19 cellular contexts compared by ENCODE assay signal in the genomic region with DNA sequence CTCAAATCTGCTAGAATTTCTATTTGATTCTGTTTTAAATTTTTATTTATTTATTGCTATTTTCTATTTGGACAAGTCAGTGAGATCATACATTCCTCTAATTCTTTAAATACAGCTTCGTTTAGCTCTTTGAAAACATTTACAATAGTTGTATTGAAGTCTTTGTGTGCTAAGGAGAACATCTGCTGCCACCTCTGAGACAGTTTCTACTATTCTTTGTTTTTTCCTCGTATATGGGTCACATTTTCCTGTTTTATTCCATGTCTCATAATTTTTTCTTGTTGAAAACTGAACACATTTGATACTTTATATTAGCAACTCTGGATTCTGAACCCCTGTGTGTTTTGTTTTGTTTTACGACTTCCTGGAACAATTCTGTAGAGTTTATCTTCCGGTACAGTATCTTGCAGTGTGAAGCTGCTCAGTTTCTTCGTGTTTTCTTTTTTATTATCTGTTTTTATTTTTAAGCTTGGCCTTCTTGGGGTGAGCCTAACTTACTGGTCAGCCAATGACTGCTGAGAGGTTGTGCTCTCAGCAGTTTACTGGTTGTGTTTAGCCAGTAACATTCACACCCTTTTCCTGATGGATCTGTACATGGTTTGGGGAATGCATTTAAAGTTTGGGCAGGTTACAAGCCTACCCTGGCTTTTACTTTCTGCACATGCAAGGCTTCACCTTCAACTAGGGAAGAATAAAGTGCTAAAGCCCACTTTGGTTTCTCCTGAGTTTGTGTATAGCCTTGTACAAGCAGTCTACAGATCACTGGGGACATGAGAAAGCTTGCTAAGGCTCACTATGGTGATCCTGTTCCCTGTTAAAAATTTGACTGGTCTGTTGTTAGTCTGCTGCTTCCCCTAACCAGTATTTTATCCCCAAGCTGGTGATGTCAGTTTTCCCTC.
DNase-seq lines count a peak whose midpoint lies in the region; ATAC-seq and TF ChIP-seq lines count a peak whose summit lies in the region.
"Had no signal": no experiment of that assay in that cellular context is flagged by ENCODE, and none has a peak within 500 bp of the region (broad histone marks: within the 10 kb centered on the region; RNA-seq: fewer than 3 reads in every experiment).

No MANE protein-coding gene starts in this region.

- H3K9me3 ChIP-seq in SK-N-MC (ENCODE audit: low read depth, low read length), result peaks cover 8% of the 10 kb centered on the region; the same call in 1 of the 2 replicates
- H3K9me3 ChIP-seq in mesenchymal stem cell (ENCODE audit: control insufficient read depth, low read length), result peaks cover 7% of the 10 kb centered on the region
- H3K9me3 ChIP-seq in transverse colon, result no peaks in the 10 kb centered on the region
- H3K9me3 ChIP-seq: ovary, testis had no signal

- H3K79me1 ChIP-seq in mesenchymal stem cell (replicated peaks; ENCODE audit: low read length, poor library complexity, severe bottlenecking), result no peaks in the 10 kb centered on the region

- DNase-seq in SK-N-MC (ENCODE audit: low read depth, low spot score) (no peak), dermis blood vessel endothelial cell (peak; percentile 35), mesenchymal stem cell (peak; percentile 38), transverse colon (no peak), NCI-H2029 (lab: John Stamatoyannopoulos, UW) (no peak)
- no peak for DNase-seq in NK-92 treated with Interleukin-12 subunit alpha and Interleukin-12 subunit beta, amount 100 ng/mL, for 24 hours (lab: John Stamatoyannopoulos, UW)
- DNase-seq: activated CD4-positive, alpha-beta T cell treated with anti-CD3 and anti-CD28 coated beads for 36 hours; activated CD8-positive, alpha-beta memory T cell treated with anti-CD3 and anti-CD28 coated beads, Interleukin-2, amount 50 U/mL, for 4 hours; activated gamma-delta T cell treated with Interleukin-2 at 50 U/mL for 16 hours; anterior cingulate cortex; heart right ventricle; NCI-H2081; NCI-H524; ovary; SHP77; stimulated activated CD4-positive, alpha-beta T cell treated with anti-CD3 and anti-CD28 coated beads, Interleukin-4, amount 100 ng/mL, for 24 hours; T-helper 9 cell; testis had no signal

- H3K27me3 ChIP-seq in mesenchymal stem cell (ENCODE audit: control insufficient read depth in 1 of 2, insufficient read depth in 1 of 2, low read length in 2 of 2) (no peaks in the 10 kb centered on the region), transverse colon (no peaks in the 10 kb centered on the region)
- H3K27me3 ChIP-seq: heart right ventricle, ovary, testis had no signal

- H2AK5ac ChIP-seq in mesenchymal stem cell (ENCODE audit: low read length, severe bottlenecking), result no peak overlapping the region

- no peaks in the 10 kb centered on the region for H3K4me1 ChIP-seq in mesenchymal stem cell (ENCODE audit: control insufficient read depth, insufficient read depth, low read depth, low read length)
- H3K4me1 ChIP-seq in transverse colon, result peaks cover 0 to 20% (median 3%) of the 10 kb centered on the region in 4 donors
- H3K4me1 ChIP-seq: heart right ventricle, testis had no signal

- no peak overlapping the region for H3K23ac ChIP-seq in mesenchymal stem cell (ENCODE audit: low read length in 2 of 2)

- H3K4ac ChIP-seq in mesenchymal stem cell (ENCODE audit: low read depth in 1 of 2, low read length in 2 of 2), result no peak overlapping the region

- H3K27ac ChIP-seq in SK-N-MC (peak overlapping the region; percentile 59), mesenchymal stem cell (ENCODE audit: low read length, poor library complexity, severe bottlenecking) (peak overlapping the region; percentile 84), transverse colon (peak overlapping the region; percentile 38 to 60 (median 50))
- H3K27ac ChIP-seq: heart right ventricle, ovary, testis had no signal

- no peak for TF ChIP-seq CTCF in transverse colon (IDR thresholded peaks at IDR 0.05)

- H3K9ac ChIP-seq in SK-N-MC (ENCODE audit: insufficient read length), result no peak overlapping the region
- no peak overlapping the region for H3K9ac ChIP-seq in mesenchymal stem cell (ENCODE audit: low read length)

- ATAC-seq in GM18511 (IDR thresholded peaks at IDR 0.05; ENCODE audit: unreplicated experiment), result no peak
- ATAC-seq: activated CD4-positive, alpha-beta T cell treated with anti-CD3 and anti-CD28 coated beads for 36 hours; heart right ventricle had no signal

- no peak overlapping the region for H3K18ac ChIP-seq in mesenchymal stem cell (ENCODE audit: low read depth in 1 of 2, low read length in 2 of 2)

- H3K14ac ChIP-seq in mesenchymal stem cell (ENCODE audit: low read length in 2 of 2), result no peak overlapping the region

- 61% methylated on average over 3 of the region's 5 CpGs for WGBS in mesenchymal stem cell
- WGBS in transverse colon (ENCODE audit: low coverage in 1 of 2), 2 donors, result 40 to 41% methylated on average over 5 of the region's 5 CpGs

- H3K36me3 ChIP-seq in SK-N-MC (ENCODE audit: insufficient read depth, low read length) (peaks cover 38% of the 10 kb centered on the region), mesenchymal stem cell (ENCODE audit: control insufficient read depth in 1 of 2, insufficient read depth in 2 of 2, low read depth in 1 of 2, low read length in 2 of 2) (peaks cover 0 to 58% of the 10 kb centered on the region in 2 experiments), transverse colon (peaks cover 0 to 10% (median 0%) of the 10 kb centered on the region in 4 donors)
- H3K36me3 ChIP-seq: ovary had no signal

- no peak for TF ChIP-seq EP300 in transverse colon (IDR thresholded peaks at IDR 0.05; ENCODE audit: low read depth)

- no peak overlapping the region for H2BK12ac ChIP-seq in mesenchymal stem cell (ENCODE audit: low read length in 2 of 2)

- H3K4me2 ChIP-seq in mesenchymal stem cell (ENCODE audit: low read length, poor library complexity, severe bottlenecking), result no peak overlapping the region

- in situ Hi-C loops in transverse colon (cut with MboI; ENCODE audit: low pct_ligation_motif_present in 1 of 4, low pct_unique_long_range_greater_than_20kb in 1 of 4, low sequenced_read_pairs in 3 of 4), result no loop called here

- intact Hi-C loops in transverse colon (cut with DNase I; ENCODE audit: low total_unique reads), result no loop called here

- H2BK120ac ChIP-seq in mesenchymal stem cell (ENCODE audit: low read depth, low read length), result no peak overlapping the region

- no peak overlapping the region for H3K4me3 ChIP-seq in SK-N-MC
- H3K4me3 ChIP-seq in mesenchymal stem cell (ENCODE audit: insufficient read depth in 1 of 2, low read depth in 1 of 2, low read length in 2 of 2), result no peak overlapping the region
- no peak overlapping the region for H3K4me3 ChIP-seq in transverse colon
- H3K4me3 ChIP-seq: heart right ventricle, ovary, testis had no signal

- no peak overlapping the region for H2AFZ ChIP-seq in mesenchymal stem cell (ENCODE audit: low read depth, low read length)

- H2BK15ac ChIP-seq in mesenchymal stem cell (ENCODE audit: low read depth, poor library complexity, severe bottlenecking), result no peak overlapping the region

- H4K91ac ChIP-seq in mesenchymal stem cell (ENCODE audit: low read length), result no peak overlapping the region

- H2BK5ac ChIP-seq in mesenchymal stem cell (ENCODE audit: low read depth, low read length, poor library complexity, severe bottlenecking), result peak overlapping the region; percentile 46

- TF ChIP-seq POLR2A in transverse colon (IDR thresholded peaks at IDR 0.05), result no peak

- no peak overlapping the region for H4K8ac ChIP-seq in mesenchymal stem cell (ENCODE audit: low read length)

Comparison
In these comparisons a context has a peak if more than half of its experiments do, and no peak if none do; other contexts are left out.
1. DNase-seq: peak in dermis blood vessel endothelial cell (single experiment) and mesenchymal stem cell (single experiment); none in SK-N-MC (single experiment), transverse colon (single experiment), NK-92 treated with Interleukin-12 subunit alpha and Interleukin-12 subunit beta, amount 100 ng/mL, for 24 hours (single experiment) and NCI-H2029 (single experiment).
2. Peak in every context shown above with its lines, with median percentiles within 50 percentile points of each other: H3K27ac ChIP-seq.